13 cellular contexts compared by ENCODE assay signal in genomic region chr11:86211619-86212018, GRCh38. TPM values are rescaled to one million over a fixed set of nuclear protein-coding genes. Genes with fewer than 3 reads are reported as not detected.
DNase-seq lines count a peak whose midpoint lies in the region; ATAC-seq, FAIRE-seq and TF ChIP-seq lines count a peak whose summit lies in the region.
"Had no signal": no experiment of that assay in that cellular context is flagged by ENCODE, and none has a peak within 500 bp of the region (broad histone marks: within the 10 kb centered on the region; RNA-seq: fewer than 3 reads in every experiment).

No MANE protein-coding gene starts in this region.

- H2AFZ ChIP-seq in K562 (ENCODE audit: low read depth, low read length): no peak overlapping the region

- POLR2A ChIA-PET in K562 (lab: Yijun Ruan, JAX): interaction anchor here (0.6 kb wide), 2 partner anchors 93 to 149 kb away, joined by 3 to 4 read pairs; no protein-coding TSS in a partner anchor

- FAIRE-seq in K562 (lab: Jason Lieb, UNC): peak; percentile 26
- FAIRE-seq: A204.1 had no signal

- 0 out of 2 replicates have a peak, but pooled peaks have one; percentile 13 for TF ChIP-seq EP300 in K562 (IDR thresholded peaks at IDR 0.05; ENCODE audit: low read length)

- CTCF ChIA-PET in K562 (lab: Yijun Ruan, JAX; ENCODE audit: low intra/inter-chr PET ratio): no interaction called here

- no TSS peak for BruUV-seq in K562 (replicated peaks; lab: Mats Ljungman, UMichigan)

- H4K20me1 ChIP-seq in K562 (replicated peaks; ENCODE audit: control insufficient read depth, insufficient read depth, low read length): no peaks in the 10 kb centered on the region

- H3K36me3 ChIP-seq in K562 (ENCODE audit: control insufficient read depth, insufficient read depth, low read length) (no peaks in the 10 kb centered on the region), Peyer's patch (no peaks in the 10 kb centered on the region)
- H3K36me3 ChIP-seq: right atrium auricular region had no signal

- no peak overlapping the region for H3K4me2 ChIP-seq in K562 (ENCODE audit: insufficient read depth, low read length)

- in situ Hi-C loops in K562 (cut with MboI): no loop called here

- peaks cover 3 to 18% of the 10 kb centered on the region in 2 experiments; a peak in 3 of 5 replicates for H3K4me1 ChIP-seq in K562 (replicated peaks in 1 of 2; ENCODE audit: control insufficient read depth in 2 of 2, insufficient read depth in 2 of 2, low read length in 2 of 2)
- no peaks in the 10 kb centered on the region for H3K4me1 ChIP-seq in Peyer's patch
- H3K4me1 ChIP-seq: right atrium auricular region had no signal

- H3K4me3 ChIP-seq in K562: no peak overlapping the region
- no peak overlapping the region for H3K4me3 ChIP-seq in Peyer's patch
- H3K4me3 ChIP-seq: right atrium auricular region had no signal

- H3K9me1 ChIP-seq in K562 (ENCODE audit: control insufficient read depth, insufficient read depth, low read length): no peaks in the 10 kb centered on the region

- H3K27ac ChIP-seq in K562 (ENCODE audit: extremely low read depth, low read depth, low read length) (no peak overlapping the region), Peyer's patch (no peak overlapping the region)
- H3K27ac ChIP-seq: right atrium auricular region had no signal

- H3K9ac ChIP-seq in K562 (ENCODE audit: insufficient read depth in 1 of 2, low read depth in 2 of 2, low read length in 2 of 2): no peak overlapping the region

- H3K9me3 ChIP-seq in K562 (replicated peaks; ENCODE audit: control insufficient read depth, insufficient read depth, low read depth, low read length) (no peaks in the 10 kb centered on the region), Peyer's patch (no peaks in the 10 kb centered on the region)
- H3K9me3 ChIP-seq: right atrium auricular region had no signal

- no peak for TF ChIP-seq RAD21 in K562 (CRISPR knock-in tag; conservative IDR thresholded peaks at IDR 0.05 in 1 of 2, IDR thresholded peaks at IDR 0.05 in 1 of 2)

- H3K79me2 ChIP-seq in K562 (ENCODE audit: control insufficient read depth, insufficient read depth, low read length): no peaks in the 10 kb centered on the region

- intact Hi-C loops in K562 (cut with micrococcal nuclease): no loop called here

- WGBS in K562 (ENCODE audit: insufficient coverage, low coverage, missing lambda C conversion rate): 8% methylated on average over 4 of the region's 4 CpGs

- TF ChIP-seq CTCF in K562 (IDR thresholded peaks at IDR 0.05 in 2 of 3, conservative IDR thresholded peaks at IDR 0.05 in 1 of 3; ENCODE audit: insufficient read depth in 2 of 3, low read depth in 1 of 3, low read length in 3 of 3): no peak
- no peak for TF ChIP-seq CTCF in Peyer's patch (IDR thresholded peaks at IDR 0.05)

- no peak for TF ChIP-seq POLR2A in K562 (conservative IDR thresholded peaks at IDR 0.05)
- TF ChIP-seq POLR2A in Peyer's patch (IDR thresholded peaks at IDR 0.05): no peak

- DNase-seq in NCI-H748 (lab: John Stamatoyannopoulos, UW; ENCODE audit: unreplicated experiment) (peak; percentile 42), NCI-H748 treated with DMSO at 0.1 percent for 48 hours (lab: John Stamatoyannopoulos, UW) (no peak), K562 (ENCODE audit: extremely low read depth in 1 of 4, low spot score in 3 of 4) (peak in 1 of 4 experiments; percentile 62), Peyer's patch (no peak), NCI-H1930 (lab: John Stamatoyannopoulos, UW) (no peak), UCSD-AML1 (lab: John Stamatoyannopoulos, UW; ENCODE audit: unreplicated experiment) (no peak)
- DNase-seq: activated CD8-positive, alpha-beta memory T cell treated with anti-CD3 and anti-CD28 coated beads for 24 hours; NCI-H2029 treated with DMSO at 0.1 percent for 48 hours had no signal

- H3K27me3 ChIP-seq in K562 (ENCODE audit: control insufficient read depth in 2 of 2, insufficient read depth in 2 of 2, low read length in 2 of 2) (no peaks in the 10 kb centered on the region), Peyer's patch (no peaks in the 10 kb centered on the region)
- H3K27me3 ChIP-seq: right atrium auricular region had no signal

- ATAC-seq in GM21381 (IDR thresholded peaks at IDR 0.05; ENCODE audit: unreplicated experiment) (peak; percentile 42), HG03064 (IDR thresholded peaks at IDR 0.05; ENCODE audit: low read depth, unreplicated experiment) (peak; percentile 47), K562 (peak; percentile 51)
- ATAC-seq: activated naive CD4-positive, alpha-beta T cell treated with anti-CD3 and anti-CD28 coated beads, Interleukin-2, amount 50 U/mL, for 72 hours had no signal

TF ChIP-seq in K562, 482 proteins besides CTCF, POLR2A, EP300 and RAD21 (continues in another document):
- TF ChIP-seq ZNF165 (CRISPR knock-in tag; IDR thresholded peaks at IDR 0.05; ENCODE audit: borderline replicate concordance): no peak
- peak; percentile 74 for TF ChIP-seq ARID1B (IDR thresholded peaks at IDR 0.05)
- no peak for TF ChIP-seq KLF1 (tag; IDR thresholded peaks at IDR 0.05)

RNA-seq across cellular contexts. Expression of gene EED, which starts 32.9 kb away (rescaled TPM):
- 50.8 and 171 TPM in 2 replicates for total RNA-seq in K562 (2011; cell fraction: chromatin; rRNA removed; ENCODE audit: low replicate concordance)
- 21.7 and 26.6 TPM in 2 replicates for total RNA-seq in K562 (2011; cell fraction: nucleolus; rRNA removed)
- 72.6 and 106 TPM in 2 replicates for total RNA-seq in K562 (2011; cell fraction: nucleoplasm; rRNA removed)
- total RNA-seq in K562 (2014; rRNA removed): 33.0 and 34.4 TPM in 2 replicates
- 57.1 and 62.6 TPM in 2 replicates for total RNA-seq in K562 (2014; rRNA removed; fragmentation: Illumina TruSeq; extraction: Trizol)
- total RNA-seq in K562 (2015; rRNA removed; fragmentation: Illumina TruSeq; extraction: Trizol): 51.5 and 55.1 TPM in 2 replicates
- 47.4 and 47.8 TPM in 2 replicates for total RNA-seq in K562 (2021)
- 61.6 and 99.5 TPM in 2 replicates for polyA plus RNA-seq in K562 (2011; rRNA removed)
- 16.1 and 24.9 TPM in 2 replicates for polyA plus RNA-seq in K562 (2011; cell fraction: cytosol; rRNA removed)
- polyA plus RNA-seq in K562 (2011; cell fraction: nucleus; rRNA removed): 39.1 and 51.7 TPM in 2 replicates
- 32.5 and 74.9 TPM in 2 replicates for polyA plus RNA-seq in K562 (2012)
- 41.9 and 43.1 TPM in 2 replicates for polyA plus RNA-seq in K562 (2014; fragmentation: Illumina TruSeq; extraction: Trizol)
- 100 to 1,000 TPM; 108 to 110 TPM for polyA plus RNA-seq in K562 (2014; fragmentation: Nextera tagmentation; extraction: Ambion mirVana)
- 47.3 and 48.0 TPM in 2 replicates for polyA plus RNA-seq in K562 (2014; rRNA removed)
- 67.8 and 85.7 TPM in 2 replicates for polyA minus RNA-seq in K562 (2011; rRNA and poly(A)+ RNA removed)
- 20.5 and 31.8 TPM in 2 replicates for polyA minus RNA-seq in K562 (2011; cell fraction: cytosol; rRNA and poly(A)+ RNA removed)
- polyA minus RNA-seq in K562 (2011; cell fraction: nucleus; rRNA and poly(A)+ RNA removed): 45.6 and 53.3 TPM in 2 replicates
- 10 to 100 TPM; 15.7 to 26.4 (median 20.7) TPM for total RNA-seq in Peyer's patch
